ENCODE assay signal across 7 cellular contexts in the genomic region with DNA sequence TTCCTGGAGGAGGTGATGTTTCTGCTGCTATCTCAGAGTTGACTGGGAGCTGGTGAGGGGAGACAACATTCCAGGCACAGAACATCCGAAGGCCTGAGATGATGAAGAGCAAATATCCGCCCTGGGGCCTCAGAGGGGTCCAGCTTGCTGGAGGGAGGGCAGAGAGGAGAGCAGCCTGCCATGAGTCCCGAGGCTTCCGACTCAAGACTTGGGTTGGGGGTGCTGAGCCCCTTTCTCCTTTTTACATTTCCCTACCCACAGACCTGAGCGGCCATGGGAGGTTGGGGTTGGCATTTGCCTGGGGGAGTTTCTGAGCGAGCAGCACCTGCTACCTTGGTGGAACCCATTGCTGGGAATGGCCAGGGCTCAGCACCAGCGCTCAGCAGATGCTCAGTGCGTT. TPM values are rescaled to one million over a fixed set of nuclear protein-coding genes. Genes with fewer than 3 reads are reported as not detected.
DNase-seq lines count a peak whose midpoint lies in the region; ATAC-seq and TF ChIP-seq lines count a peak whose summit lies in the region.
"Not testable (repeated sequence)": the region's sequence is repeated elsewhere in the genome, so short reads cannot be mapped to it uniquely, and the experiment has no call there.

No MANE protein-coding gene starts in this region.

- H2BK5ac ChIP-seq in H9 (ENCODE audit: insufficient read length, low read length), result not testable (repeated sequence)

- H3K9me3 Mint-ChIP-seq in H9; central memory CD8-positive, alpha-beta T cell; endodermal cell; nephron progenitor cell; osteocyte (ENCODE audit: unreplicated experiment): not testable (repeated sequence)

- not testable (repeated sequence) for ATAC-seq in central memory CD8-positive, alpha-beta T cell (replicated peaks; ENCODE audit: extremely low read depth, poor library complexity, severe bottlenecking)

- H3K27me3 Mint-ChIP-seq in H9 (ENCODE audit: low read depth); central memory CD8-positive, alpha-beta T cell; endodermal cell (ENCODE audit: insufficient read depth); nephron progenitor cell (ENCODE audit: low read depth, poor library complexity); osteocyte (ENCODE audit: unreplicated experiment): not testable (repeated sequence)

- not testable (repeated sequence) for H3K9ac ChIP-seq in H9 (ENCODE audit: extremely low read depth, insufficient read length, low read length); endodermal cell (ENCODE audit: extremely low read depth, low read length, poor library complexity, severe bottlenecking)

- H2BK15ac ChIP-seq in H9 (ENCODE audit: low read depth, low read length), result not testable (repeated sequence)

- not testable (repeated sequence) for H3K4me2 ChIP-seq in H9 (ENCODE audit: insufficient read depth, insufficient read length, low read length); osteoblast (ENCODE audit: insufficient read depth, low read length)

- not testable (repeated sequence) for H3K27me3 ChIP-seq in H9 (ENCODE audit: insufficient read depth, low read length); endodermal cell (ENCODE audit: control insufficient read depth, insufficient read depth, low read length, poor library complexity, severe bottlenecking); osteoblast (ENCODE audit: insufficient read depth, low read length)

- H4K91ac ChIP-seq in H9 (ENCODE audit: insufficient read length, low read depth, low read length), result not testable (repeated sequence)

- not testable (repeated sequence) for H4K8ac ChIP-seq in H9 (replicated peaks; ENCODE audit: insufficient read length, low read depth, low read length)

- H3K4me3 Mint-ChIP-seq in H9; central memory CD8-positive, alpha-beta T cell; endodermal cell; nephron progenitor cell; osteocyte (ENCODE audit: unreplicated experiment): not testable (repeated sequence)

- not testable (repeated sequence) for H3K27ac Mint-ChIP-seq in H9; endodermal cell; osteocyte (ENCODE audit: unreplicated experiment)
- H3K27ac Mint-ChIP-seq in central memory CD8-positive, alpha-beta T cell (ENCODE audit: low read depth), result peak overlapping the region; percentile 51
- peak overlapping the region; percentile 74 for H3K27ac Mint-ChIP-seq in nephron progenitor cell

- not testable (repeated sequence) for H4K20me1 ChIP-seq in H9 (ENCODE audit: control insufficient read depth, insufficient read depth, insufficient read length); osteoblast (ENCODE audit: insufficient read depth, low read length)

- not testable (repeated sequence) for H3K4me3 ChIP-seq in endodermal cell (ENCODE audit: low read length); osteoblast (ENCODE audit: insufficient read depth, low read length)

- H2BK20ac ChIP-seq in H9 (ENCODE audit: low read depth, low read length, poor library complexity, severe bottlenecking), result not testable (repeated sequence)

- not testable (repeated sequence) for H2AFZ ChIP-seq in H9 (ENCODE audit: low read length); osteoblast (ENCODE audit: low read length)

- H3K9me3 ChIP-seq in H9 (ENCODE audit: control insufficient read depth, low read depth, low read length); endodermal cell (ENCODE audit: control insufficient read depth, low read length); osteoblast (ENCODE audit: low read depth, low read length): not testable (repeated sequence)

- not testable (repeated sequence) for H3K23me2 ChIP-seq in H9 (ENCODE audit: insufficient read length, low read depth, low read length, poor library complexity, severe bottlenecking)

- not testable (repeated sequence) for H2BK12ac ChIP-seq in H9 (ENCODE audit: insufficient read length, low read depth, low read length)

- not testable (repeated sequence) for H4K5ac ChIP-seq in H9 (ENCODE audit: insufficient read length, low read depth, low read length)

- not testable (repeated sequence) for H3K4me1 ChIP-seq in H9 (ENCODE audit: insufficient read depth, low read length); endodermal cell (ENCODE audit: control insufficient read depth, insufficient read depth, low read length); osteoblast (ENCODE audit: insufficient read depth, low read length)

- not testable (repeated sequence) for H3T11ph ChIP-seq in H9 (ENCODE audit: low read length)

- not testable (repeated sequence) for H2AK5ac ChIP-seq in H9 (ENCODE audit: insufficient read length, low read length)

- not testable (repeated sequence) for H3K27ac ChIP-seq in H9 (ENCODE audit: insufficient read length, low read depth, low read length); endodermal cell (ENCODE audit: low read depth, low read length); osteoblast (ENCODE audit: low read depth, low read length)

- H3K14ac ChIP-seq in H9 (ENCODE audit: insufficient read depth, low read length), result not testable (repeated sequence)

- not testable (repeated sequence) for TF ChIP-seq CTCF in H9 (conservative IDR thresholded peaks at IDR 0.05); endodermal cell (conservative IDR thresholded peaks at IDR 0.05); nephron progenitor cell (IDR thresholded peaks at IDR 0.05); osteoblast (IDR thresholded peaks at IDR 0.05; ENCODE audit: extremely low read depth, low read depth, low read length); osteocyte (IDR thresholded peaks at IDR 0.05)

- not testable (repeated sequence) for H3K79me2 ChIP-seq in H9 (ENCODE audit: insufficient read depth, low read length); osteoblast (ENCODE audit: insufficient read depth, low read length)

- H2BK120ac ChIP-seq in H9 (ENCODE audit: low read depth, low read length, poor library complexity, severe bottlenecking), result not testable (repeated sequence)

- H3K4ac ChIP-seq in H9 (ENCODE audit: low read depth, low read length), result not testable (repeated sequence)

- peaks cover 28 to 78% (median 77%) of the 10 kb centered on the region in 3 experiments; a peak in 6 of 7 replicates for H3K36me3 Mint-ChIP-seq in H9 (ENCODE audit: insufficient read depth in 1 of 3, low read depth in 3 of 3)
- not testable (repeated sequence) for H3K36me3 Mint-ChIP-seq in central memory CD8-positive, alpha-beta T cell (ENCODE audit: insufficient read depth)
- peaks cover 80% of the 10 kb centered on the region for H3K36me3 Mint-ChIP-seq in endodermal cell (ENCODE audit: low read depth)
- H3K36me3 Mint-ChIP-seq in nephron progenitor cell (ENCODE audit: low read depth), result peaks cover 35% of the 10 kb centered on the region
- peaks cover 20% of the 10 kb centered on the region for H3K36me3 Mint-ChIP-seq in osteocyte (ENCODE audit: unreplicated experiment)

- H3K18ac ChIP-seq in H9 (ENCODE audit: insufficient read length, low read depth, low read length), result not testable (repeated sequence)

- not testable (repeated sequence) for H3K4me1 Mint-ChIP-seq in H9; central memory CD8-positive, alpha-beta T cell; endodermal cell; nephron progenitor cell; osteocyte (ENCODE audit: unreplicated experiment)

- peaks cover 15% of the 10 kb centered on the region for H3K36me3 ChIP-seq in endodermal cell (ENCODE audit: control insufficient read depth, insufficient read depth, low read length)
- not testable (repeated sequence) for H3K36me3 ChIP-seq in osteoblast (ENCODE audit: insufficient read depth, low read length)

- no CpG with 5 or more reads among the region's 8 CpGs for WGBS in H9 (ENCODE audit: extremely low coverage, insufficient read length, low lambda C conversion rate)
- WGBS in endodermal cell (ENCODE audit: insufficient coverage in 1 of 2, insufficient read length in 1 of 2), 2 experiments, result 95 to 100% methylated on average over 1 to 3 of the region's 8 CpGs

- not testable (repeated sequence) for H3K79me1 ChIP-seq in H9 (ENCODE audit: insufficient read depth, low read depth, low read length, poor library complexity, severe bottlenecking)

- H3K23ac ChIP-seq in H9 (ENCODE audit: insufficient read length, low read depth, low read length), result not testable (repeated sequence)

- DNase-seq in H9 (peak; percentile 18), endodermal cell (peak; percentile 38), islet precursor cell (peak; percentile 38), osteoblast (ENCODE audit: insufficient read length, low spot score, missing footprints) (peak; percentile 6), osteocyte (ENCODE audit: extremely low spot score, unreplicated experiment) (peak; percentile 69)
- not testable (repeated sequence) for DNase-seq in central memory CD8-positive, alpha-beta T cell (ENCODE audit: low spot score in 2 of 2); nephron progenitor cell

- H3K56ac ChIP-seq in H9 (ENCODE audit: insufficient read length, low read depth, low read length), result not testable (repeated sequence)

RNA-seq across cellular contexts. Expression of gene DDX11, which starts 13.8 kb away (rescaled TPM):
- 175 and 183 TPM in 2 replicates for total RNA-seq in H9 (2021)
- total RNA-seq in endodermal cell, result 100 to 1,000 TPM; 136 to 298 TPM
- polyA plus RNA-seq in endodermal cell (2013, experiment 1 of 2), result 70.7 TPM
- 52.5 TPM for polyA plus RNA-seq in endodermal cell (2013, experiment 2 of 2)
- total RNA-seq in osteoblast, result 15.9 and 28.9 TPM in 2 replicates
- 47.1 and 52.9 TPM in 2 replicates for total RNA-seq in osteocyte
